ENCODE assay signal across 11 cellular contexts in the genomic region with DNA sequence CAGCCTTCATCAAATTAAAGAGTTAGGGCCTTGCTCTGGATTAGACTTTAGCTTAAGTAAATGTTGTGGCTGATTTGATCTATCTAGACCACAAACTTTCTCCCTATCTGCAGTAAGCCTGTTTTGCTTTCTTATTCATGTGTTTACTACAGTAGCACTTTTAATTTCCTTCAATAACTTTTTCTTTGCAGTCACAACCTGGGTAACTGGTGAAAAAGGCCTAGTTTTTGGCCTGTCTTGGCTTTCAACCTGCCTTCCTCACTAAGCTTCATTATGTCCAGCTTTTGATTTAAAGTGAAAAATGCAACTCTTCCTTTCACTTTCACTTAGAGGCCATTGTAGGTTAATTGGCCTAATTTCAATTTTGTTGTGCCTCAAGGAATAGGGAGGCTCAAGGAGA. TPM values are rescaled to one million over a fixed set of nuclear protein-coding genes. Genes with fewer than 3 reads are reported as not detected.
DNase-seq lines count a peak whose midpoint lies in the region; ATAC-seq and TF ChIP-seq lines count a peak whose summit lies in the region.
"Had no signal": no experiment of that assay in that cellular context is flagged by ENCODE, and none has a peak within 500 bp of the region (broad histone marks: within the 10 kb centered on the region; RNA-seq: fewer than 3 reads in every experiment).

No MANE protein-coding gene starts in this region.

- H3F3A ChIP-seq in PC-9 (ENCODE audit: insufficient read depth, low read depth): peaks cover 16% of the 10 kb centered on the region

- H3K27me3 ChIP-seq in PC-9 (ENCODE audit: insufficient read depth, low read depth) (no peaks in the 10 kb centered on the region), thoracic aorta (replicated peaks; ENCODE audit: insufficient read depth) (no peaks in the 10 kb centered on the region), foreskin keratinocyte (peaks cover 10% of the 10 kb centered on the region)

- H3K36me3 ChIP-seq in PC-9 (ENCODE audit: low read depth) (no peaks in the 10 kb centered on the region), thoracic aorta (no peaks in the 10 kb centered on the region)
- H3K36me3 ChIP-seq: cardiac muscle cell had no signal

- no peaks in the 10 kb centered on the region for H3K9me2 ChIP-seq in PC-9 (ENCODE audit: insufficient read depth)

- no peaks in the 10 kb centered on the region for H3K9me3 Mint-ChIP-seq in activated naive CD4-positive, alpha-beta T cell treated with anti-CD3 and anti-CD28 coated beads, Interleukin-2, amount 50 U/mL, for 24 hours
- H3K9me3 Mint-ChIP-seq in activated naive CD4-positive, alpha-beta T cell treated with anti-CD3 and anti-CD28 coated beads, Interleukin-2, amount 50 U/mL, for 72 hours: peaks cover 4 to 12% of the 10 kb centered on the region in 2 donors

- TF ChIP-seq CTCF in PC-9 (conservative IDR thresholded peaks at IDR 0.05): no peak
- no peak for TF ChIP-seq CTCF in fibroblast of villous mesenchyme (IDR thresholded peaks at IDR 0.05; ENCODE audit: insufficient read depth, low read depth, low read length)
- no peak for TF ChIP-seq CTCF in thoracic aorta (IDR thresholded peaks at IDR 0.05)
- no peak for TF ChIP-seq CTCF in foreskin keratinocyte (conservative IDR thresholded peaks at IDR 0.05)

- no peak overlapping the region; the same call in 1 of the 2 replicates for H2AFZ ChIP-seq in PC-9

- peak overlapping the region; percentile 34; the same call in 1 of the 2 replicates for H3K4me2 ChIP-seq in PC-9

- BruUV-seq in PC-9 (replicated peaks; lab: Mats Ljungman, UMichigan): no TSS peak

- no peaks in the 10 kb centered on the region for H3K36me3 Mint-ChIP-seq in activated naive CD4-positive, alpha-beta T cell treated with anti-CD3 and anti-CD28 coated beads, Interleukin-2, amount 50 U/mL, for 24 hours
- H3K36me3 Mint-ChIP-seq in activated naive CD4-positive, alpha-beta T cell treated with anti-CD3 and anti-CD28 coated beads, Interleukin-2, amount 50 U/mL, for 72 hours: peaks cover 0 to 5% of the 10 kb centered on the region in 2 donors

- ATAC-seq in activated naive CD4-positive, alpha-beta T cell treated with anti-CD3 and anti-CD28 coated beads, Interleukin-2, amount 50 U/mL, for 72 hours: no peak
- ATAC-seq in thoracic aorta (ENCODE audit: insufficient number of reproducible peaks, low FRiP score, low read depth): no peak
- no peak for ATAC-seq in foreskin keratinocyte

- no peaks in the 10 kb centered on the region for H3K27me3 Mint-ChIP-seq in activated naive CD4-positive, alpha-beta T cell treated with anti-CD3 and anti-CD28 coated beads, Interleukin-2, amount 50 U/mL, for 24 hours

- POLR2A ChIA-PET in PC-9 (lab: Charles Lee; ENCODE audit: unreplicated experiment): interaction anchor here (0.6 kb wide), 1 partner anchor 95 kb away, joined by 3 read pairs; no protein-coding TSS in a partner anchor

- no peaks in the 10 kb centered on the region for H3K79me2 ChIP-seq in PC-9 (ENCODE audit: low read depth)

- H3K9me3 ChIP-seq in PC-9 (ENCODE audit: insufficient read depth, low read depth) (no peaks in the 10 kb centered on the region; the same call in 1 of the 2 replicates), thoracic aorta (no peaks in the 10 kb centered on the region)

- H3K27ac ChIP-seq in PC-9 (no peak overlapping the region), thoracic aorta (no peak overlapping the region), foreskin keratinocyte (no peak overlapping the region)
- H3K27ac ChIP-seq: cardiac muscle cell had no signal

- DNase-seq in activated naive CD4-positive, alpha-beta T cell treated with anti-CD3 and anti-CD28 coated beads, Interleukin-2, amount 50 U/mL, for 72 hours (ENCODE audit: low spot score in 2 of 2): no peak
- DNase-seq in PC-9 (no peak), fibroblast of villous mesenchyme (ENCODE audit: low read depth) (peak; percentile 14), thoracic aorta (ENCODE audit: low spot score) (no peak), GM03348 (ENCODE audit: low spot score) (no peak), foreskin keratinocyte (no peak)
- no peak for DNase-seq in stimulated activated CD4-positive, alpha-beta T cell treated with anti-CD3 and anti-CD28 coated beads, Interleukin-1b, Interleukin-23, amount 100 ng/mL, for 48 hours
- DNase-seq: NCI-H446, Right ventricle myocardium superior had no signal

- H3K4me1 ChIP-seq in PC-9 (replicated peaks; ENCODE audit: insufficient read depth) (peaks cover 21% of the 10 kb centered on the region), thoracic aorta (ENCODE audit: control insufficient read depth in 1 of 2, low read depth in 2 of 2) (no peaks in the 10 kb centered on the region), foreskin keratinocyte (no peaks in the 10 kb centered on the region)

- H3K4me1 Mint-ChIP-seq in activated naive CD4-positive, alpha-beta T cell treated with anti-CD3 and anti-CD28 coated beads, Interleukin-2, amount 50 U/mL, for 24 hours: peaks cover 23% of the 10 kb centered on the region

- intact Hi-C loops in PC-9 (cut with micrococcal nuclease; ENCODE audit: unreplicated experiment): no loop called here

- no peak overlapping the region for H3K4me3 ChIP-seq in PC-9
- H3K4me3 ChIP-seq in fibroblast of villous mesenchyme (ENCODE audit: low read depth, low read length): no peak overlapping the region
- H3K4me3 ChIP-seq in thoracic aorta: peak overlapping the region; percentile 14
- H3K4me3 ChIP-seq: cardiac muscle cell had no signal

- H4K20me1 ChIP-seq in PC-9 (ENCODE audit: insufficient read depth): no peaks in the 10 kb centered on the region

- no peak overlapping the region for H3K27ac Mint-ChIP-seq in activated naive CD4-positive, alpha-beta T cell treated with anti-CD3 and anti-CD28 coated beads, Interleukin-2, amount 50 U/mL, for 24 hours
- peak overlapping the region in 1 of 2 donors; percentile 73 for H3K27ac Mint-ChIP-seq in activated naive CD4-positive, alpha-beta T cell treated with anti-CD3 and anti-CD28 coated beads, Interleukin-2, amount 50 U/mL, for 72 hours

- CTCF ChIA-PET in PC-9 (lab: Charles Lee): interaction anchor here (0.6 kb wide), 1 partner anchor 192 kb away, joined by 3 read pairs; a partner anchor contains a TSS

- H3K4me3 Mint-ChIP-seq in activated naive CD4-positive, alpha-beta T cell treated with anti-CD3 and anti-CD28 coated beads, Interleukin-2, amount 50 U/mL, for 24 hours: peak overlapping the region; percentile 40

RNA-seq across cellular contexts. Expression of a gene that starts 12.5 kb away (rescaled TPM):
- total RNA-seq in activated naive CD4-positive, alpha-beta T cell treated with anti-CD3 and anti-CD28 coated beads, Interleukin-2, amount 50 U/mL, for 72 hours: 10 to 100 TPM; 14.1 to 16.6 TPM
- total RNA-seq in PC-9 (2021) (46.0 and 46.8 TPM in 2 replicates), fibroblast of villous mesenchyme (59.9 and 73.4 TPM in 2 replicates), thoracic aorta (10 to 100 TPM; 32.5 to 48.0 TPM), foreskin keratinocyte (30.9 and 32.1 TPM in 2 replicates)
- polyA plus RNA-seq in foreskin keratinocyte: 6.5 and 7.5 TPM in 2 replicates
